Comparison of ENCODE assay signal across 20 cellular contexts in the genomic region with DNA sequence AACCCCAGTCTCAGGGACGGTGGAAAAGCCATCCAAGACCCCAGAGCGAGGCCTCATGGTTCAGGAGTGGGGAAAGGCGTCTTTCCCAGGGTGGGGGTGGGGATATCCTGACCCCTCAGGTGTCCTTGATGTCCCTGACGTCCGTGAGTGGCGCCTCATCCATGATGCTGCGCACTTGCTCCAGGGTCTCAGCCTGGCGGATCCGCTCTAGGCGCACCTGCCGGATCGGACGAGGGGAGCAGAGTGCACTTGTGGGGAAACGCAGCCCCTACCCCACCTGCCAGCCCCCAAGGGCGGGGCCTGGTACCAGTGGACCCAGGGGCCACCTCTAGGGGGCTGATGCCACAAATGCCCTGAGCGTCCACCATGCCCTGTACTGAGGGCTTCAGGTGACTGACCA. TPM values are rescaled to one million over a fixed set of nuclear protein-coding genes. Genes with fewer than 3 reads are reported as not detected.
DNase-seq lines count a peak whose midpoint lies in the region; ATAC-seq, FAIRE-seq and TF ChIP-seq lines count a peak whose summit lies in the region.
"Had no signal": no experiment of that assay in that cellular context is flagged by ENCODE, and none has a peak within 500 bp of the region (broad histone marks: within the 10 kb centered on the region; RNA-seq: fewer than 3 reads in every experiment).

No MANE protein-coding gene starts in this region.

- no peak overlapping the region for H3K23ac ChIP-seq in H1 (ENCODE audit: insufficient read length)

- no peaks in the 10 kb centered on the region for H3K79me1 ChIP-seq in H1 (ENCODE audit: low read depth, low read length)

- ATAC-seq in Right ventricle myocardium inferior (no peak), left cardiac atrium (no peak)

- no peak overlapping the region for H2BK20ac ChIP-seq in H1 (ENCODE audit: low read length)

- no peaks in the 10 kb centered on the region for H3K9me3 Mint-ChIP-seq in HFFc6
- H3K9me3 Mint-ChIP-seq in immature natural killer cell, result no peaks in the 10 kb centered on the region
- H3K9me3 Mint-ChIP-seq: CD4-positive, alpha-beta memory T cell had no signal

- TF ChIP-seq CTCF in HFFc6 (IDR thresholded peaks at IDR 0.05), result peak; percentile 21; the same call in 1 of the 2 replicates
- no peak for TF ChIP-seq CTCF in H1 (IDR thresholded peaks at IDR 0.05; ENCODE audit: control extremely low read depth in 1 of 3, insufficient read depth in 1 of 3, low read depth in 1 of 3, low read length in 3 of 3)

- H3K27ac Mint-ChIP-seq in HFFc6 (no peak overlapping the region), immature natural killer cell (no peak overlapping the region)
- H3K27ac Mint-ChIP-seq: CD4-positive, alpha-beta memory T cell had no signal

- POLR2A ChIA-PET in H1 (lab: Charles Lee; ENCODE audit: partially characterized antibody), result interaction anchor here (1.0 to 2.1 kb wide), 7 partner anchors 9 to 41 kb away, joined by 3 to 7 read pairs (median 3); partner anchors contain the start of gene SH2B1

- H3K4me3 Mint-ChIP-seq in HFFc6, result no peak overlapping the region
- H3K4me3 Mint-ChIP-seq in immature natural killer cell, result no peak overlapping the region
- H3K4me3 Mint-ChIP-seq: B cell; CD4-positive, alpha-beta memory T cell had no signal

- no peak overlapping the region for H3K4ac ChIP-seq in H1 (replicated peaks; ENCODE audit: insufficient read length, low read depth, low read length)

- 90% methylated on average over 9 of the region's 16 CpGs; no CpG with 5 or more reads in 1 of the 2 experiments for WGBS in H1 (ENCODE audit: extremely low coverage in 1 of 2, insufficient coverage in 1 of 2, insufficient read length in 1 of 2, insufficient replicate concordance in 2 of 2, low coverage in 1 of 2, low lambda C conversion rate in 2 of 2, missing lambda C conversion rate in 1 of 2), 2 experiments

- H4K8ac ChIP-seq in H1 (ENCODE audit: extremely low read depth, insufficient read depth, low read length), result peak overlapping the region; percentile 35

- H3K27ac ChIP-seq in H1 (ENCODE audit: low read depth, low read length), result no peak overlapping the region
- H3K27ac ChIP-seq: 22Rv1 had no signal

- H3K4me1 ChIP-seq in H1 (replicated peaks in 1 of 4; ENCODE audit: control insufficient read depth in 3 of 4, insufficient read depth in 4 of 4, low read length in 3 of 4), result no peaks in the 10 kb centered on the region; a peak in 1 of 7 replicates
- H3K4me1 ChIP-seq: Caco-2 had no signal

- H2BK5ac ChIP-seq in H1 (ENCODE audit: low read depth, low read length), result no peak overlapping the region

- no peaks in the 10 kb centered on the region for H3K4me1 Mint-ChIP-seq in HFFc6 (ENCODE audit: low read depth)
- peaks cover 0 to 5% of the 10 kb centered on the region in 2 donors for H3K4me1 Mint-ChIP-seq in immature natural killer cell
- H3K4me1 Mint-ChIP-seq: CD4-positive, alpha-beta memory T cell had no signal

- no peak overlapping the region for H2BK12ac ChIP-seq in H1 (ENCODE audit: low read depth, low read length)

- peak; percentile 28 for DNase-seq in Right ventricle myocardium inferior (ENCODE audit: missing footprints)
- no peak for DNase-seq in left cardiac atrium
- DNase-seq in HFFc6, result no peak
- DNase-seq in H1 (ENCODE audit: low read depth in 1 of 2, low spot score in 2 of 2), result no peak
- no peak for DNase-seq in NAMALWA (ENCODE audit: low spot score)
- DNase-seq in immature natural killer cell, result no peak
- no peak for DNase-seq in COLO668 (lab: John Stamatoyannopoulos, UW; ENCODE audit: unreplicated experiment)
- DNase-seq: C1 segment of cervical spinal cord; Caco-2; CD4-positive, alpha-beta memory T cell; DMS153; DND-41; GOT3; HCEC 1CT had no signal

- H2BK15ac ChIP-seq in H1 (ENCODE audit: low read length), result no peak overlapping the region

- no peak for TF ChIP-seq RAD21 in H1 (IDR thresholded peaks at IDR 0.05 in 1 of 2, conservative IDR thresholded peaks at IDR 0.05 in 1 of 2; ENCODE audit: low read depth in 2 of 2, low read length in 2 of 2)

- H3K36me3 Mint-ChIP-seq in HFFc6 (ENCODE audit: low read depth) (no peaks in the 10 kb centered on the region), immature natural killer cell (no peaks in the 10 kb centered on the region)

- CTCF ChIA-PET in H1 (lab: Charles Lee; ENCODE audit: partially characterized antibody), result interaction anchor here (0.6 to 2.7 kb wide), 8 partner anchors 16 to 75 kb away, joined by 3 to 8 read pairs (median 3); no protein-coding TSS in a partner anchor

- H3K27me3 ChIP-seq in H1 (replicated peaks in 1 of 4; ENCODE audit: control insufficient read depth in 3 of 4, extremely low read depth in 1 of 4, insufficient read depth in 3 of 4, low read length in 3 of 4), result no peaks in the 10 kb centered on the region

- H3K36me3 ChIP-seq in H1 (ENCODE audit: control insufficient read depth in 2 of 4, insufficient read depth in 4 of 4, low read length in 3 of 4), result no peaks in the 10 kb centered on the region; a peak in 2 of 8 replicates

- H4K5ac ChIP-seq in H1 (ENCODE audit: insufficient read length, low read depth, low read length), result no peak overlapping the region

- no peak overlapping the region for H3K4me3 ChIP-seq in H1 (ENCODE audit: extremely low read depth in 1 of 4, insufficient read depth in 2 of 4, low read depth in 3 of 4, low read length in 4 of 4)

- no peak overlapping the region for H4K91ac ChIP-seq in H1 (replicated peaks; ENCODE audit: insufficient read length, low read length)

- H2BK120ac ChIP-seq in H1 (replicated peaks; ENCODE audit: low read depth, low read length), result no peak overlapping the region

- no peak overlapping the region; a peak in 1 of 7 replicates for H3K9ac ChIP-seq in H1 (replicated peaks in 1 of 4; ENCODE audit: extremely low read depth in 1 of 4, low read depth in 3 of 4, low read length in 3 of 4)

- no peaks in the 10 kb centered on the region for H3K9me3 ChIP-seq in H1 (ENCODE audit: insufficient read depth in 2 of 2, low read depth in 1 of 2, low read length in 1 of 2)
- H3K9me3 ChIP-seq: Caco-2 had no signal

- H4K20me1 ChIP-seq in H1 (replicated peaks in 1 of 2; ENCODE audit: control insufficient read depth in 1 of 2, insufficient read depth in 2 of 2, low read length in 2 of 2), result peaks cover 0 to 3% of the 10 kb centered on the region in 2 experiments

- TF ChIP-seq EP300 in H1 (IDR thresholded peaks at IDR 0.05; ENCODE audit: borderline replicate concordance in 1 of 2, low read depth in 2 of 2, low read length in 2 of 2), result no peak

- no peak for FAIRE-seq in H1 (lab: Jason Lieb, UNC)
- FAIRE-seq: A204.1, G401.6, GM12892 had no signal

- no peaks in the 10 kb centered on the region for H3K79me2 ChIP-seq in H1 (ENCODE audit: control insufficient read depth in 1 of 2, insufficient read depth in 2 of 2, low read length in 2 of 2)

- H3K18ac ChIP-seq in H1 (ENCODE audit: extremely low read depth, low read length), result no peak overlapping the region

- no peak overlapping the region for H2AFZ ChIP-seq in H1 (ENCODE audit: low read length)

- H3K27me3 Mint-ChIP-seq in HFFc6 (ENCODE audit: insufficient read depth) (peaks cover 4% of the 10 kb centered on the region; the same call in 1 of the 2 replicates), immature natural killer cell (ENCODE audit: low read depth in 3 of 3) (no peaks in the 10 kb centered on the region)
- H3K27me3 Mint-ChIP-seq: B cell; CD4-positive, alpha-beta memory T cell had no signal

- no peak overlapping the region for H3K56ac ChIP-seq in H1 (replicated peaks; ENCODE audit: insufficient read length, low read depth, low read length)

- no peak overlapping the region for H3K14ac ChIP-seq in H1 (ENCODE audit: insufficient read length)

- no peaks in the 10 kb centered on the region for H3K23me2 ChIP-seq in H1 (ENCODE audit: low read depth, low read length)

- TF ChIP-seq POLR2A in H1 (IDR thresholded peaks at IDR 0.05; ENCODE audit: control extremely low read depth in 1 of 2, low read depth in 2 of 2, low read length in 2 of 2), result no peak

- H2AK5ac ChIP-seq in H1 (ENCODE audit: low read depth, low read length), result no peak overlapping the region

- intact Hi-C loops in Right ventricle myocardium inferior (cut with DNase I) (no loop called here), left cardiac atrium (cut with DNase I) (no loop called here)

- no peak overlapping the region for H3K4me2 ChIP-seq in H1 (ENCODE audit: insufficient read depth in 1 of 2, low read depth in 2 of 2, low read length in 2 of 2)

RNA-seq across cellular contexts. Expression of gene RABEP2, which starts 20.2 kb away (rescaled TPM):
- total RNA-seq in Right ventricle myocardium inferior, result 22.3 TPM
- 10 to 100 TPM; 14.7 to 21.0 TPM for total RNA-seq in left cardiac atrium
- 10 to 100 TPM; 19.8 to 24.9 (median 21.9) TPM for total RNA-seq in HFFc6 (2021; fragmentation: NEBNext Ultra II Directional; extraction: Animal tissue kit (Norgen Biotek cat#: 25700))
- 13.3 and 14.9 TPM in 2 replicates for total RNA-seq in H1 (2021; fragmentation: NEBNext Ultra II Directional; extraction: Animal tissue kit (Norgen Biotek cat#: 25700))
- 10.4 and 13.2 TPM in 2 replicates for polyA plus RNA-seq in H1 (2011; rRNA removed)
- 21.1 TPM for polyA plus RNA-seq in H1 (2011; cell fraction: cytosol; rRNA removed)
- polyA plus RNA-seq in H1 (2011; cell fraction: nucleus; rRNA removed), result 27.3 TPM
- polyA plus RNA-seq in H1 (2012, experiment 1 of 2), result 13.5 to 16.6 TPM (median 15.7 TPM) in 4 replicates
- 10.2 TPM for polyA plus RNA-seq in H1 (2012, experiment 2 of 2)
- polyA plus RNA-seq in H1 (2013, experiment 1 of 2), result 8.9 TPM
- polyA plus RNA-seq in H1 (2013, experiment 2 of 2), result 8.0 TPM
- polyA minus RNA-seq in H1 (2011; rRNA and poly(A)+ RNA removed), result 3.9 and 4.0 TPM in 2 replicates
- polyA minus RNA-seq in H1 (2011; cell fraction: cytosol; rRNA and poly(A)+ RNA removed), result 9.5 TPM
- 13.0 TPM for polyA minus RNA-seq in H1 (2011; cell fraction: nucleus; rRNA and poly(A)+ RNA removed)
- 10 to 100 TPM in 1 of 3 donors, 1 to 10 TPM in 2; 6.3 to 13.9 (median 9.6) TPM for polyA plus RNA-seq in immature natural killer cell

RNA-seq across cellular contexts. Expression of gene ATP2A1, which starts 26.5 kb away (rescaled TPM):
- 0.11 TPM for total RNA-seq in Right ventricle myocardium inferior
- total RNA-seq in left cardiac atrium, result under 1 TPM; 0.27 to 0.37 TPM
- total RNA-seq in HFFc6 (2021; fragmentation: NEBNext Ultra II Directional; extraction: Animal tissue kit (Norgen Biotek cat#: 25700)), result under 1 TPM; 0.26 to 0.85 (median 0.54) TPM
- total RNA-seq in H1 (2021; fragmentation: NEBNext Ultra II Directional; extraction: Animal tissue kit (Norgen Biotek cat#: 25700)), result 2.4 and 3.0 TPM in 2 replicates
- polyA plus RNA-seq in H1 (2011; rRNA removed), result 1.7 and 3.1 TPM in 2 replicates
- 1.9 TPM for polyA plus RNA-seq in H1 (2011; cell fraction: cytosol; rRNA removed)
- polyA plus RNA-seq in H1 (2011; cell fraction: nucleus; rRNA removed), result 10.5 TPM
- polyA plus RNA-seq in H1 (2012, experiment 1 of 2), result 4.4 to 10.5 TPM (median 6.1 TPM) in 4 replicates
- polyA plus RNA-seq in H1 (2012, experiment 2 of 2), result 1.4 TPM
- 2.6 TPM for polyA plus RNA-seq in H1 (2013, experiment 1 of 2)
- polyA plus RNA-seq in H1 (2013, experiment 2 of 2), result 1.5 TPM
- 1.3 and 2.0 TPM in 2 replicates for polyA minus RNA-seq in H1 (2011; rRNA and poly(A)+ RNA removed)
- polyA minus RNA-seq in H1 (2011; cell fraction: cytosol; rRNA and poly(A)+ RNA removed), result 1.4 TPM
- 14.5 TPM for polyA minus RNA-seq in H1 (2011; cell fraction: nucleus; rRNA and poly(A)+ RNA removed)
- polyA plus RNA-seq in immature natural killer cell, result under 1 TPM in 1 of 3 donors, not detected in 2; 0.31 TPM
- polyA plus RNA-seq: CD4-positive, alpha-beta memory T cell had no signal

RNA-seq across cellular contexts. Expression of gene CD19, which starts 26.9 kb away (rescaled TPM):
- total RNA-seq in Right ventricle myocardium inferior (not detected), left cardiac atrium (under 1 TPM in 1 of 2 donors, not detected in 1; 0.12 TPM)
- total RNA-seq in HFFc6 (2021; fragmentation: NEBNext Ultra II Directional; extraction: Animal tissue kit (Norgen Biotek cat#: 25700)), result not detected
- 0.21 and 0.65 TPM in 2 replicates for total RNA-seq in H1 (2021; fragmentation: NEBNext Ultra II Directional; extraction: Animal tissue kit (Norgen Biotek cat#: 25700))
- polyA plus RNA-seq in H1 (2011; rRNA removed) (0.57 and 2.3 TPM in 2 replicates), immature natural killer cell (under 1 TPM; 0.18 to 0.29 (median 0.27) TPM)
- polyA plus RNA-seq in H1 (2011; cell fraction: cytosol; rRNA removed), result 1.8 TPM
- 1.0 TPM for polyA plus RNA-seq in H1 (2011; cell fraction: nucleus; rRNA removed)
- 0.53 to 0.73 TPM (median 0.65 TPM) in 4 replicates for polyA plus RNA-seq in H1 (2012, experiment 1 of 2)
- polyA plus RNA-seq in H1 (2012, experiment 2 of 2), result 0.16 TPM
- polyA plus RNA-seq in H1 (2013, experiment 1 of 2), result 1.1 TPM
- 1.6 TPM for polyA plus RNA-seq in H1 (2013, experiment 2 of 2)
- polyA minus RNA-seq in H1 (2011; rRNA and poly(A)+ RNA removed), result 0.28 TPM in 1 of 2 replicates, not detected in the other
- not detected for polyA minus RNA-seq in H1 (2011; cell fraction: cytosol; rRNA and poly(A)+ RNA removed)
- polyA minus RNA-seq in H1 (2011; cell fraction: nucleus; rRNA and poly(A)+ RNA removed), result 1.1 TPM
- total RNA-seq: Caco-2; CD4-positive, alpha-beta memory T cell had no signal
- polyA plus RNA-seq: AG04450 had no signal

RNA-seq across cellular contexts. Expression of gene SH2B1, which starts 41.2 kb away (rescaled TPM):
- total RNA-seq in Right ventricle myocardium inferior, result 41.3 TPM
- 10 to 100 TPM; 37.4 to 39.0 TPM for total RNA-seq in left cardiac atrium
- 10 to 100 TPM; 33.9 to 41.0 (median 37.6) TPM for total RNA-seq in HFFc6 (2021; fragmentation: NEBNext Ultra II Directional; extraction: Animal tissue kit (Norgen Biotek cat#: 25700))
- 38.5 and 39.7 TPM in 2 replicates for total RNA-seq in H1 (2021; fragmentation: NEBNext Ultra II Directional; extraction: Animal tissue kit (Norgen Biotek cat#: 25700))
- 32.0 and 57.5 TPM in 2 replicates for polyA plus RNA-seq in H1 (2011; rRNA removed)
- polyA plus RNA-seq in H1 (2011; cell fraction: cytosol; rRNA removed), result 30.7 TPM
- polyA plus RNA-seq in H1 (2011; cell fraction: nucleus; rRNA removed), result 219 TPM
- 40.1 to 43.9 TPM (median 40.4 TPM) in 4 replicates for polyA plus RNA-seq in H1 (2012, experiment 1 of 2)
- 32.3 TPM for polyA plus RNA-seq in H1 (2012, experiment 2 of 2)
- 30.1 TPM for polyA plus RNA-seq in H1 (2013, experiment 1 of 2)
- 29.1 TPM for polyA plus RNA-seq in H1 (2013, experiment 2 of 2)
- polyA minus RNA-seq in H1 (2011; rRNA and poly(A)+ RNA removed), result 9.2 and 13.9 TPM in 2 replicates
- polyA minus RNA-seq in H1 (2011; cell fraction: cytosol; rRNA and poly(A)+ RNA removed), result 18.1 TPM
- polyA minus RNA-seq in H1 (2011; cell fraction: nucleus; rRNA and poly(A)+ RNA removed), result 21.9 TPM
- 1 to 10 TPM; 1.4 to 3.0 (median 1.6) TPM for polyA plus RNA-seq in immature natural killer cell

RNA-seq across cellular contexts. Expression of gene NFATC2IP, which starts 45.9 kb away (rescaled TPM):
- total RNA-seq in Right ventricle myocardium inferior (16.4 TPM), left cardiac atrium (10 to 100 TPM; 15.0 to 18.3 TPM)
- total RNA-seq in HFFc6 (2021; fragmentation: NEBNext Ultra II Directional; extraction: Animal tissue kit (Norgen Biotek cat#: 25700)), result 10 to 100 TPM; 18.1 to 21.9 (median 19.9) TPM
- 54.4 and 56.0 TPM in 2 replicates for total RNA-seq in H1 (2021; fragmentation: NEBNext Ultra II Directional; extraction: Animal tissue kit (Norgen Biotek cat#: 25700))
- polyA plus RNA-seq in H1 (2011; rRNA removed) (71.5 and 73.3 TPM in 2 replicates), immature natural killer cell (10 to 100 TPM; 22.2 to 37.3 (median 33.0) TPM)
- 86.2 TPM for polyA plus RNA-seq in H1 (2011; cell fraction: cytosol; rRNA removed)
- polyA plus RNA-seq in H1 (2011; cell fraction: nucleus; rRNA removed), result 140 TPM
- polyA plus RNA-seq in H1 (2012, experiment 1 of 2), result 75.2 to 84.1 TPM (median 78.7 TPM) in 4 replicates
- 41.1 TPM for polyA plus RNA-seq in H1 (2012, experiment 2 of 2)
- 45.8 TPM for polyA plus RNA-seq in H1 (2013, experiment 1 of 2)
- polyA plus RNA-seq in H1 (2013, experiment 2 of 2), result 38.1 TPM
- polyA minus RNA-seq in H1 (2011; rRNA and poly(A)+ RNA removed), result 67.6 and 74.7 TPM in 2 replicates
- polyA minus RNA-seq in H1 (2011; cell fraction: cytosol; rRNA and poly(A)+ RNA removed), result 27.4 TPM
- 67.3 TPM for polyA minus RNA-seq in H1 (2011; cell fraction: nucleus; rRNA and poly(A)+ RNA removed)
